In the genomic region with DNA sequence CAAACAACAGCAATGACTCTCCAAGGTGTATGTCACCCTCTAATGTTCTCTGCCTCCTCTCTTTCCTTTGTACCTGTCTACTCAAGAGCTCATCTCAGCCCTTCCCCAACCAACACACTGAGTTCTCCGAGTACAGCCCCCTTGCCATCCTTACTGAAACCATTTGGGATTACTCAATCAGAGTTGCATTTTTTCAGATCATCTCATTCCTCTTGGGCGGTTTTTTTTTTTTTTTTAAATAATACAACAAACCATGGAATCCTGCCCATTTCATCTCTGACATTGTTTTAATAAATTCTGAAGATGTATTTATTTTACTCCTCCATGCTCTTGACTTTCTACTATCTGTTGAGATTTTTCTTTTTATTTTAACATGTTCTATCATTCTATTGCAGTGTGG, we compare ENCODE assay signal across 1 cellular context.
TF ChIP-seq lines count a peak whose summit lies in the region.

No MANE protein-coding gene starts in this region.

TF ChIP-seq in K562, 482 proteins besides CTCF, POLR2A, EP300 and RAD21 (continued from another document):
- TF ChIP-seq FOXP4 (CRISPR knock-in tag; IDR thresholded peaks at IDR 0.05; ENCODE audit: borderline replicate concordance): no peak
- TF ChIP-seq YBX1 (IDR thresholded peaks at IDR 0.05): no peak
- no peak for TF ChIP-seq ZBTB8A (IDR thresholded peaks at IDR 0.05; ENCODE audit: partially characterized antibody)
- TF ChIP-seq CEBPG (CRISPR knock-in tag; IDR thresholded peaks at IDR 0.05): no peak
- TF ChIP-seq CEBPG (tag; conservative IDR thresholded peaks at IDR 0.05 in 1 of 2, IDR thresholded peaks at IDR 0.05 in 1 of 2): no peak
- no peak for TF ChIP-seq TCF3 (CRISPR knock-in tag; IDR thresholded peaks at IDR 0.05)
- TF ChIP-seq ZBED1 (IDR thresholded peaks at IDR 0.05): no peak
- no peak for TF ChIP-seq XRCC5 (IDR thresholded peaks at IDR 0.05; ENCODE audit: low read depth, low read length)
